8 cellular contexts compared by ENCODE assay signal in genomic region chr14:37198273-37198598, GRCh38. TPM values are rescaled to one million over a fixed set of nuclear protein-coding genes. Genes with fewer than 3 reads are reported as not detected.
DNase-seq lines count a peak whose midpoint lies in the region; ATAC-seq and TF ChIP-seq lines count a peak whose summit lies in the region.

No MANE protein-coding gene starts in this region.

- TF ChIP-seq POLR2A in gastroesophageal sphincter (IDR thresholded peaks at IDR 0.05) = no peak

- H2AFZ ChIP-seq in trophoblast cell (ENCODE audit: insufficient read depth, low read length, poor library complexity) = peak overlapping the region; percentile 80

- H3K14ac ChIP-seq in trophoblast cell (ENCODE audit: low read length) = no peak overlapping the region

- H2BK120ac ChIP-seq in trophoblast cell (ENCODE audit: insufficient read depth, low read length, poor library complexity) = no peak overlapping the region

- no peaks in the 10 kb centered on the region for H3K36me3 ChIP-seq in CD8-positive, alpha-beta T cell (ENCODE audit: insufficient read depth, low read length)
- no peaks in the 10 kb centered on the region for H3K36me3 ChIP-seq in gastroesophageal sphincter
- no peaks in the 10 kb centered on the region for H3K36me3 ChIP-seq in trophoblast cell (ENCODE audit: control insufficient read depth in 1 of 2, insufficient read depth in 2 of 2, low read length in 2 of 2)

- no peak for DNase-seq in CD8-positive, alpha-beta T cell
- DNase-seq in WTC11 (ENCODE audit: low spot score) (no peak), trophoblast cell (no peak), NCI-H1092 treated with DMSO at 0.1 percent for 48 hours (lab: John Stamatoyannopoulos, UW) (no peak), SW 1271 (lab: John Stamatoyannopoulos, UW) (no peak), RPMI8226 (no peak)

- intact Hi-C loops in CD8-positive, alpha-beta T cell (cut with DNase I, micrococcal nuclease) = no loop called here

- peak overlapping the region; percentile 76 for H3K9ac ChIP-seq in trophoblast cell (ENCODE audit: low read length)

- H3K36me3 Mint-ChIP-seq in CD8-positive, alpha-beta T cell = no peaks in the 10 kb centered on the region
- no peaks in the 10 kb centered on the region for H3K36me3 Mint-ChIP-seq in WTC11

- TF ChIP-seq EP300 in gastroesophageal sphincter (IDR thresholded peaks at IDR 0.05) = no peak

- H3K4me1 Mint-ChIP-seq in CD8-positive, alpha-beta T cell (ENCODE audit: low read depth) = peaks cover 14% of the 10 kb centered on the region
- peaks cover 25% of the 10 kb centered on the region for H3K4me1 Mint-ChIP-seq in WTC11

- no peak overlapping the region for H3K18ac ChIP-seq in trophoblast cell (ENCODE audit: low read length)

- no peak overlapping the region for H3K4ac ChIP-seq in trophoblast cell (ENCODE audit: low read depth, low read length)

- CTCF ChIA-PET in CD8-positive, alpha-beta T cell (lab: Charles Lee) = no interaction called here
- CTCF ChIA-PET in WTC11 (lab: Charles Lee) = interaction anchor here (0.7 to 2.6 kb wide), 6 partner anchors 10 to 394 kb away, joined by 3 to 10 read pairs (median 4); no protein-coding TSS in a partner anchor

- peak overlapping the region; percentile 62 for H3K4me2 ChIP-seq in trophoblast cell (ENCODE audit: low read length)

- H2AK5ac ChIP-seq in trophoblast cell (ENCODE audit: low read length) = no peak overlapping the region

- H3K4me3 Mint-ChIP-seq in CD8-positive, alpha-beta T cell = peak overlapping the region; percentile 50
- peak overlapping the region; percentile 79 for H3K4me3 Mint-ChIP-seq in WTC11

- H3K9me3 ChIP-seq in CD8-positive, alpha-beta T cell (ENCODE audit: low read length) = no peaks in the 10 kb centered on the region
- H3K9me3 ChIP-seq in gastroesophageal sphincter (no peaks in the 10 kb centered on the region), trophoblast cell (ENCODE audit: insufficient read depth, low read depth, low read length) (no peaks in the 10 kb centered on the region)

- H4K12ac ChIP-seq in trophoblast cell (ENCODE audit: low read depth, low read length) = peak overlapping the region; percentile 61

- 6 to 14% methylated on average over 5 to 11 of the region's 11 CpGs for whole genome bisulfite sequencing in gastroesophageal sphincter (ENCODE audit: low coverage in 1 of 2), 2 donors
- WGBS in trophoblast cell (ENCODE audit: extremely low coverage, insufficient coverage, insufficient read length) = no CpG with 5 or more reads among the region's 11 CpGs

- H3K27me3 Mint-ChIP-seq in CD8-positive, alpha-beta T cell (ENCODE audit: low read depth) = peaks cover 11% of the 10 kb centered on the region
- peaks cover 20% of the 10 kb centered on the region for H3K27me3 Mint-ChIP-seq in WTC11 (ENCODE audit: low read depth)

- no peaks in the 10 kb centered on the region for H3K27me3 ChIP-seq in CD8-positive, alpha-beta T cell (ENCODE audit: insufficient read depth, low read length)
- H3K27me3 ChIP-seq in gastroesophageal sphincter = no peaks in the 10 kb centered on the region
- H3K27me3 ChIP-seq in trophoblast cell (ENCODE audit: insufficient read depth, low read length) = no peaks in the 10 kb centered on the region

- no peak overlapping the region for H3K4me3 ChIP-seq in CD8-positive, alpha-beta T cell (ENCODE audit: low read depth, low read length)
- H3K4me3 ChIP-seq in gastroesophageal sphincter (peak overlapping the region; percentile 73 to 91), trophoblast cell (ENCODE audit: low read depth, low read length) (peak overlapping the region; percentile 84)

- H2BK12ac ChIP-seq in trophoblast cell (ENCODE audit: low read length) = no peak overlapping the region

- peaks cover 5% of the 10 kb centered on the region for H3K79me1 ChIP-seq in trophoblast cell (ENCODE audit: low read length)

- H3K4me1 ChIP-seq in CD8-positive, alpha-beta T cell (ENCODE audit: insufficient read depth, low read length) = no peaks in the 10 kb centered on the region
- H3K4me1 ChIP-seq in gastroesophageal sphincter (peaks cover 0 to 28% (median 7%) of the 10 kb centered on the region in 3 donors), trophoblast cell (ENCODE audit: control insufficient read depth in 1 of 2, insufficient read depth in 2 of 2, low read length in 2 of 2) (peaks cover 0 to 3% of the 10 kb centered on the region in 2 experiments)

- no peaks in the 10 kb centered on the region for H3K9me3 Mint-ChIP-seq in CD8-positive, alpha-beta T cell
- H3K9me3 Mint-ChIP-seq in WTC11 = no peaks in the 10 kb centered on the region

- no peak overlapping the region for H4K91ac ChIP-seq in trophoblast cell (ENCODE audit: low read depth, low read length)

- H4K8ac ChIP-seq in trophoblast cell (ENCODE audit: low read depth, low read length) = peak overlapping the region; percentile 77

- TF ChIP-seq CTCF in CD8-positive, alpha-beta T cell (IDR thresholded peaks at IDR 0.05) = no peak
- no peak for TF ChIP-seq CTCF in WTC11 (IDR thresholded peaks at IDR 0.05)
- no peak for TF ChIP-seq CTCF in gastroesophageal sphincter (IDR thresholded peaks at IDR 0.05)

- H2BK5ac ChIP-seq in trophoblast cell (ENCODE audit: low read depth, low read length, poor library complexity) = no peak overlapping the region

- no peak overlapping the region for H3K27ac Mint-ChIP-seq in CD8-positive, alpha-beta T cell
- H3K27ac Mint-ChIP-seq in WTC11 = no peak overlapping the region

- no peak overlapping the region for H3K27ac ChIP-seq in CD8-positive, alpha-beta T cell (ENCODE audit: low read depth, low read length)
- H3K27ac ChIP-seq in gastroesophageal sphincter (peak overlapping the region; percentile 88 to 95 (median 92)), trophoblast cell (ENCODE audit: low read depth, low read length) (peak overlapping the region; percentile 75)

- ATAC-seq in CD8-positive, alpha-beta T cell = no peak
- ATAC-seq in WTC11 (no peak), gastroesophageal sphincter (no peak), GM21529 (IDR thresholded peaks at IDR 0.05; ENCODE audit: unreplicated experiment) (no peak)

- POLR2A ChIA-PET in CD8-positive, alpha-beta T cell (lab: Charles Lee) = no interaction called here
- POLR2A ChIA-PET in WTC11 (lab: Charles Lee) = interaction anchor here (0.6 to 1.1 kb wide), 4 partner anchors 10 to 64 kb away, joined by 3 to 5 read pairs (median 4); partner anchors contain the start of gene SLC25A21

- H3K79me2 ChIP-seq in trophoblast cell (ENCODE audit: control insufficient read depth, insufficient read depth, low read length, poor library complexity) = no peaks in the 10 kb centered on the region

- H3K23ac ChIP-seq in trophoblast cell (ENCODE audit: low read length) = no peak overlapping the region

TF ChIP-seq in WTC11, 78 proteins besides CTCF, POLR2A, EP300 and RAD21:
- TF ChIP-seq ZNF232 (CRISPR knock-in tag; IDR thresholded peaks at IDR 0.05) = no peak
- TF ChIP-seq, protein P1, sequence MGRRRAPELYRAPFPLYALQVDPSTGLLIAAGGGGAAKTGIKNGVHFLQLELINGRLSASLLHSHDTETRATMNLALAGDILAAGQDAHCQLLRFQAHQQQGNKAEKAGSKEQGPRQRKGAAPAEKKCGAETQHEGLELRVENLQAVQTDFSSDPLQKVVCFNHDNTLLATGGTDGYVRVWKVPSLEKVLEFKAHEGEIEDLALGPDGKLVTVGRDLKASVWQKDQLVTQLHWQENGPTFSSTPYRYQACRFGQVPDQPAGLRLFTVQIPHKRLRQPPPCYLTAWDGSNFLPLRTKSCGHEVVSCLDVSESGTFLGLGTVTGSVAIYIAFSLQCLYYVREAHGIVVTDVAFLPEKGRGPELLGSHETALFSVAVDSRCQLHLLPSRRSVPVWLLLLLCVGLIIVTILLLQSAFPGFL (CRISPR knock-in tag; IDR thresholded peaks at IDR 0.05; ENCODE audit: borderline replicate concordance) = peak; percentile 5; the same call in 1 of the 2 replicates

RNA-seq across cellular contexts. Expression of gene MIPOL1, which starts 0.5 kb away (rescaled TPM):
- total RNA-seq in CD8-positive, alpha-beta T cell = not detected
- 12.0 to 13.1 TPM (median 12.3 TPM) in 3 replicates for total RNA-seq in WTC11 (2021)
- total RNA-seq in gastroesophageal sphincter = 10 to 100 TPM; 10.6 to 32.8 (median 19.4) TPM
- 5.7 and 6.1 TPM in 2 replicates for polyA plus RNA-seq in trophoblast cell (2013)

RNA-seq across cellular contexts. Expression of gene SLC25A21, which starts 25.8 kb away (rescaled TPM):
- total RNA-seq in CD8-positive, alpha-beta T cell = not detected
- total RNA-seq in WTC11 (2021) (3.8 to 8.2 TPM (median 6.0 TPM) in 3 replicates), gastroesophageal sphincter (1 to 10 TPM in 3 of 4 donors, under 1 TPM in 1; 0.40 to 1.5 (median 1.3) TPM)
- polyA plus RNA-seq in trophoblast cell (2013) = 0.18 and 0.32 TPM in 2 replicates

Comparison
In these comparisons a context has a peak if more than half of its experiments do, and no peak if none do; other contexts are left out.
1. RNA of gene MIPOL1, which starts 0.5 kb away (total RNA-seq): 10.6 to 32.8 TPM in gastroesophageal sphincter and 12.0 to 13.1 TPM in WTC11; not detected in CD8-positive, alpha-beta T cell; every median in the first group is over 10 times any median in the second.